In the genomic region with DNA sequence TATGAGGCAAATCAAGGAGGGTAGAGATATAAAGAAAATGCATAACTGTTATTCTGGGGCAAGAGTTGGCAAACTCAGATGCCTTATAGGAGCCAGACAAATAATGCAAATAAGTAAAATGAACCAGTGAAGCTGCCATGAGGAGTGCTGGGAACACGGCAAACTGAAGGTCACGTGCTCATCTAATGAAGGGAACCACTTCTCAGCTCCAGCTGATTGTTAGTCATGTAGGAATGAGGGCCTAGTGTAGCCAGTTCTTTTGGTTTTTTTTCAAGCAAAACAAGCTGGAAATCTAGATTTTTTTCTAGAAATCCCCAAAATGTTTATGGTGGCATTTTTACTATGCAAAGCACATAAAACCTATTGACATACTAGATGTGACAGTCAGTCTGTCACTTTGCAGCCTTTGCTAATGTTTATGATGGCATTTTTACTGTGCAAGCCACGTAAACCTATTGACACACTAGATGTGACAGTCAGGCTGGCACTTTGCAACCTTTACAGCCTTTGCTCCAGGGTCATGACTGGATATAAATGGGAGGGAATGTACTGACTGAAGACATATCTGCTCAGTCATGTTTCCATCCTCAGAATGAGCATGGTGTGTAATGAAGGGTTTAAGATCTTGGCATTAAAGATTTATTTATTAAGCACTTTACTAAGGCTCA, we compare ENCODE assay signal across 20 cellular contexts. TPM values are rescaled to one million over a fixed set of nuclear protein-coding genes. Genes with fewer than 3 reads are reported as not detected.
A peak's percentile ranks its signal among the peaks of the same experiment; 100 is the strongest.
DNase-seq lines count a peak whose midpoint lies in the region; ATAC-seq and TF ChIP-seq lines count a peak whose summit lies in the region.
"Had no signal": no experiment of that assay in that cellular context is flagged by ENCODE, and none has a peak within 500 bp of the region (broad histone marks: within the 10 kb centered on the region; RNA-seq: fewer than 3 reads in every experiment).

No MANE protein-coding gene starts in this region.

- 67 to 68% methylated on average over 3 of the region's 3 CpGs for WGBS in GM23248 (ENCODE audit: low coverage in 1 of 2, low lambda C conversion rate in 2 of 2, missing lambda C conversion rate in 2 of 2), 2 experiments
- WGBS in sigmoid colon, 2 donors, result 58 to 74% methylated on average over 3 of the region's 3 CpGs

- H3K27me3 ChIP-seq in GM23248 (replicated peaks; ENCODE audit: insufficient read depth) (no peaks in the 10 kb centered on the region), layer of hippocampus (ENCODE audit: control insufficient read depth, insufficient read depth, low read length) (no peaks in the 10 kb centered on the region), sigmoid colon (no peaks in the 10 kb centered on the region)
- H3K27me3 ChIP-seq: brain microvascular endothelial cell had no signal

- H3K4me3 ChIP-seq in GM23248 (no peak overlapping the region), sigmoid colon (no peak overlapping the region)

- no peak for TF ChIP-seq CTCF in VCaP (conservative IDR thresholded peaks at IDR 0.05)
- no peak for TF ChIP-seq CTCF in sigmoid colon (IDR thresholded peaks at IDR 0.05)

- in situ Hi-C loops in GM23248 (cut with MboI), result no loop called here

- peaks cover 50% of the 10 kb centered on the region for H3F3A ChIP-seq in GM23248 (ENCODE audit: insufficient read depth)

- H4K20me1 ChIP-seq in GM23248 (ENCODE audit: insufficient read depth), result no peaks in the 10 kb centered on the region

- no peak for TF ChIP-seq EP300 in sigmoid colon (IDR thresholded peaks at IDR 0.05)

- no peaks in the 10 kb centered on the region for H3K9me2 ChIP-seq in GM23248 (ENCODE audit: insufficient read depth)
- H3K9me2 ChIP-seq: SK-N-SH had no signal

- H3K79me2 ChIP-seq in GM23248 (ENCODE audit: insufficient read depth), result peaks cover 100% of the 10 kb centered on the region

- H3K27ac ChIP-seq in GM23248 (peak overlapping the region; percentile 52), VCaP (peak overlapping the region; percentile 40), layer of hippocampus (ENCODE audit: low read depth, low read length) (peak overlapping the region; percentile 0), sigmoid colon (peak overlapping the region in 3 of 4 donors; percentile 20 to 87 (median 54))
- H3K27ac ChIP-seq: brain microvascular endothelial cell had no signal

- ATAC-seq in GM19328 (IDR thresholded peaks at IDR 0.05; ENCODE audit: unreplicated experiment), result no peak
- no peak for ATAC-seq in GM18498 (IDR thresholded peaks at IDR 0.05; ENCODE audit: unreplicated experiment)
- ATAC-seq in HG02678 (IDR thresholded peaks at IDR 0.05; ENCODE audit: unreplicated experiment), result no peak
- ATAC-seq: WTC11 had no signal

- H2AFZ ChIP-seq in GM23248, result no peak overlapping the region

- DNase-seq in GM23248, result peak; percentile 43
- DNase-seq in sigmoid colon, result no peak
- no peak for DNase-seq in NCI-H1417 treated with DMSO at 0.1 percent for 48 hours (lab: John Stamatoyannopoulos, UW)
- DNase-seq: activated CD4-positive, alpha-beta T cell treated with anti-CD3 and anti-CD28 coated beads, Interleukin-2, amount 50 U/mL, for 4 hours; activated effector memory CD4-positive, alpha-beta T cell treated with Interleukin-2 at 50 U/mL for 16 hours; brain microvascular endothelial cell; dermis blood vessel endothelial cell; foreskin melanocyte; KBM-7; NCI-H2029 treated with DMSO at 0.1 percent for 48 hours; NCI-H510A; RPMI8226; SK-N-SH; stimulated activated CD8-positive, alpha-beta memory T cell treated with anti-CD3 and anti-CD28 coated beads, Interleukin-4, amount 100 ng/mL, for 48 hours had no signal

- no peak overlapping the region for H3K9ac ChIP-seq in GM23248
- H3K9ac ChIP-seq: SK-N-SH had no signal

- intact Hi-C loops in sigmoid colon (cut with DNase I), result no loop called here

- H3K36me3 ChIP-seq in GM23248 (ENCODE audit: low read depth), result no peaks in the 10 kb centered on the region; the same call in 1 of the 2 replicates
- H3K36me3 ChIP-seq in sigmoid colon, result no peaks in the 10 kb centered on the region
- H3K36me3 ChIP-seq: brain microvascular endothelial cell had no signal

- H3K4me1 ChIP-seq in GM23248 (ENCODE audit: insufficient read depth), result peaks cover 37% of the 10 kb centered on the region
- peaks cover 0 to 62% (median 54%) of the 10 kb centered on the region in 4 donors for H3K4me1 ChIP-seq in sigmoid colon

- no peak for TF ChIP-seq POLR2A in sigmoid colon (IDR thresholded peaks at IDR 0.05)

- H3K9me3 ChIP-seq in GM23248 (ENCODE audit: low read depth) (no peaks in the 10 kb centered on the region), sigmoid colon (no peaks in the 10 kb centered on the region)
- H3K9me3 ChIP-seq: SK-N-SH had no signal

- no peak overlapping the region for H3K4me2 ChIP-seq in GM23248 (ENCODE audit: unreplicated experiment)
- H3K4me2 ChIP-seq: SK-N-SH had no signal

RNA-seq across cellular contexts. Expression of a gene that starts 39.4 kb away (rescaled TPM):
- 74.0 and 78.4 TPM in 2 replicates for total RNA-seq in GM23248 (2014; rRNA removed; shearing (Covaris generic))
- 31.7 and 34.0 TPM in 2 replicates for polyA plus RNA-seq in GM23248 (2016; fragmentation: Nextera tagmentation; extraction: Ambion mirVana)
- 10 to 100 TPM; 30.9 to 47.1 (median 43.4) TPM for total RNA-seq in sigmoid colon
- polyA plus RNA-seq in sigmoid colon, result 1 to 10 TPM in 2 of 3 donors, under 1 TPM in 1; 0.92 to 5.6 (median 1.2) TPM

Comparison
In these comparisons a context has a peak if more than half of its experiments do, and no peak if none do; other contexts are left out.
1. H3K27ac ChIP-seq: peak in every context shown above with its lines; median percentile 54 in sigmoid colon; 52 in GM23248; 40 in VCaP; 0 in layer of hippocampus.